14 cellular contexts compared by ENCODE assay signal in the genomic region with DNA sequence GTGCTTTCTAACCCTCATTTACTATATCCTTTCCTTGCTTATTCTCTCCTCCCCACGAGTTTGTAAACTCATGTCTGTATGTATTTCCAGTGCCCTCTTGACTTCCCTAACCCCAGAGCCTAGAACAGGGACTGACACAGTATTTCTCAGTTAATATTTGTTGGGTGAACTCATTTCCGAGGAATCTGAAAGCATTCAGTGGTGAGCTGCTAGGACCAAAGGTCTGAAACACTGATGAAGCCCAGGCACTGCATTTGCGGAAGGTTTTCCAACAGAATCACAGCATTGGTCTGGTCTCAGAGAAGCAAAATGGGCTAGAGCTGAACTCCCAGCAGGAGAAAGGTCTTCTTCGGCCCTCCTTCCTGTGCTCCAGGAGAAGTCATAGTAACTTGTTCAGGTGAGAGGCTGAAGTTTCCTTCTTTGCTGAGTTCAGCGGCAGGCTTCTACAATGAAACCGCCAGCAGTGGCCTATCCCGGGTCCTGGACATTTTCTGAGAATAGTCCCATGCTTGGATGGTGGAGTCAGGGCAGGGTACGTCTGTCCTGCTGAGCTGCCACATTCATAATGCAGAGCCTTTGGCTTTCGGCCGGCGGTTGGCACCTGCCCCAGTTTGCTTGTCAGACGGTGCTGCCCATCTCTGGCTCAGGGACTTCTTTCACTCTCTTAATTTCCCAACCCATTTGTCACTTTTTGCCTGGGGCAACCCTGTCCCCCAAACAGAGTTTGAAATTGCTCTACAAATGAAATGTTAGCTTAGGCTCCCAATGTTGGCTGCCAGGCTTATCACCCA.
DNase-seq lines count a peak whose midpoint lies in the region.
"Had no signal": no experiment of that assay in that cellular context is flagged by ENCODE, and none has a peak within 500 bp of the region (broad histone marks: within the 10 kb centered on the region; RNA-seq: fewer than 3 reads in every experiment).

No MANE protein-coding gene starts in this region.

- peak; percentile 4 to 14 for DNase-seq in NCI-H446 (lab: John Stamatoyannopoulos, UW)
- DNase-seq in NCI-H446 treated with DMSO at 0.1 percent for 48 hours (lab: John Stamatoyannopoulos, UW) = no peak
- peak; percentile 20 for DNase-seq in globus pallidus (ENCODE audit: low spot score)
- peak; percentile 75 for DNase-seq in kidney tubule cell (ENCODE audit: low spot score)
- DNase-seq in COLO668 (lab: John Stamatoyannopoulos, UW; ENCODE audit: unreplicated experiment) = no peak
- no peak for DNase-seq in glomerular visceral epithelial cell (ENCODE audit: extremely low spot score)
- DNase-seq in DMS53 (lab: John Stamatoyannopoulos, UW) = no peak
- no peak for DNase-seq in KG1 (lab: John Stamatoyannopoulos, UW)
- DNase-seq: H9, Kasumi-1, NCI-H1417 treated with DMSO at 0.1 percent for 48 hours, NCI-H2029 treated with DMSO at 0.1 percent for 48 hours, NCI-H524, OCI-M1 had no signal

Comparison
In these comparisons a context has a peak if more than half of its experiments do, and no peak if none do; other contexts are left out.
1. DNase-seq: peak in NCI-H446 (2 of 2), globus pallidus (single experiment) and kidney tubule cell (single experiment); none in NCI-H446 treated with DMSO at 0.1 percent for 48 hours (single experiment), COLO668 (single experiment), glomerular visceral epithelial cell (single experiment), DMS53 (single experiment) and KG1 (single experiment).